20 cellular contexts compared by ENCODE assay signal in genomic region chr15:40380636-40381035, GRCh38. TPM values are rescaled to one million over a fixed set of nuclear protein-coding genes. Genes with fewer than 3 reads are reported as not detected.
DNase-seq lines count a peak whose midpoint lies in the region; ATAC-seq and TF ChIP-seq lines count a peak whose summit lies in the region.
"Had no signal": no experiment of that assay in that cellular context is flagged by ENCODE, and none has a peak within 500 bp of the region (broad histone marks: within the 10 kb centered on the region; RNA-seq: fewer than 3 reads in every experiment).

No MANE protein-coding gene starts in this region.

- peaks cover 8% of the 10 kb centered on the region for H3F3A ChIP-seq in SK-N-SH (replicated peaks; ENCODE audit: insufficient read depth)

- H3K27ac Mint-ChIP-seq in Calu3 (ENCODE audit: unreplicated experiment) = no peak overlapping the region

- TF ChIP-seq POLR2A in thyroid gland (IDR thresholded peaks at IDR 0.05) = no peak

- ATAC-seq in SK-N-SH treated with all-trans-retinoic acid at 6 μM for 48 hours (no peak), GM19035 (IDR thresholded peaks at IDR 0.05; ENCODE audit: unreplicated experiment) (no peak)

- H3K27me3 ChIP-seq in SK-N-SH (ENCODE audit: insufficient read depth) (no peaks in the 10 kb centered on the region), adipocyte (replicated peaks; ENCODE audit: control insufficient read depth, insufficient read depth, low read length) (no peaks in the 10 kb centered on the region), thyroid gland (no peaks in the 10 kb centered on the region)
- H3K27me3 ChIP-seq: BLaER1, Peyer's patch had no signal

- H3K4me3 Mint-ChIP-seq in Calu3 (ENCODE audit: low read depth, unreplicated experiment) = no peak overlapping the region

- intact Hi-C loops in thyroid gland (cut with DNase I) (no loop called here), Calu3 (cut with micrococcal nuclease; ENCODE audit: unreplicated experiment) (no loop called here)

- H3K27me3 Mint-ChIP-seq in Calu3 (ENCODE audit: unreplicated experiment) = no peaks in the 10 kb centered on the region
- H3K27me3 Mint-ChIP-seq: CD8-positive, alpha-beta memory T cell had no signal

- peak overlapping the region; percentile 46 for H3K4me2 ChIP-seq in SK-N-SH
- H3K4me2 ChIP-seq: BLaER1 had no signal

- H3K9me3 ChIP-seq in SK-N-SH (no peaks in the 10 kb centered on the region), adipocyte (ENCODE audit: control insufficient read depth, low read length) (no peaks in the 10 kb centered on the region), thyroid gland (no peaks in the 10 kb centered on the region)
- H3K9me3 ChIP-seq: Peyer's patch had no signal

- TF ChIP-seq EP300 in SK-N-SH (IDR thresholded peaks at IDR 0.05; ENCODE audit: borderline replicate concordance in 1 of 2, low read depth in 1 of 2, low read length in 1 of 2) = no peak

- peak overlapping the region in 1 of 2 experiments; percentile 60; a peak in 2 of 4 replicates for H3K27ac ChIP-seq in SK-N-SH (ENCODE audit: low read depth in 2 of 2, low read length in 1 of 2)
- peak overlapping the region; percentile 92 to 96 (median 95) for H3K27ac ChIP-seq in thyroid gland
- H3K27ac ChIP-seq: 22Rv1, BLaER1, Peyer's patch had no signal

- H4K20me1 ChIP-seq in SK-N-SH (ENCODE audit: insufficient read depth) = no peaks in the 10 kb centered on the region
- H4K20me1 ChIP-seq: BLaER1 had no signal

- H3K4me1 ChIP-seq in SK-N-SH (ENCODE audit: control insufficient read depth in 1 of 2, insufficient read depth in 2 of 2, low read depth in 1 of 2, low read length in 1 of 2) (peaks cover 7 to 17% of the 10 kb centered on the region in 2 experiments; a peak in 3 of 4 replicates), adipocyte (ENCODE audit: control insufficient read depth, insufficient read depth, low read length) (peaks cover 37% of the 10 kb centered on the region), thyroid gland (peaks cover 44 to 72% of the 10 kb centered on the region in 2 donors)

- H3K79me2 ChIP-seq in SK-N-SH (ENCODE audit: insufficient read depth) = peaks cover 28% of the 10 kb centered on the region

- CTCF ChIA-PET in SK-N-SH (lab: Yijun Ruan, JAX) = interaction anchor here (1.5 kb wide), 1 partner anchor 36 kb away, joined by 4 read pairs; no protein-coding TSS in a partner anchor
- CTCF ChIA-PET in Calu3 (lab: Charles Lee) = no interaction called here

- 95% methylated on average over 10 of the region's 10 CpGs for WGBS in SK-N-SH (ENCODE audit: low lambda C conversion rate)
- WGBS in thyroid gland, 2 donors = 93 to 96% methylated on average over 10 of the region's 10 CpGs

- H3K4me3 ChIP-seq in SK-N-SH (ENCODE audit: low read depth in 2 of 2, low read length in 1 of 2) (no peak overlapping the region), adipocyte (ENCODE audit: low read length) (no peak overlapping the region), thyroid gland (replicated peaks in 1 of 3) (no peak overlapping the region)
- H3K4me3 ChIP-seq: BLaER1, Peyer's patch had no signal

- TF ChIP-seq CTCF in SK-N-SH (IDR thresholded peaks at IDR 0.05) (no peak), thyroid gland (IDR thresholded peaks at IDR 0.05) (no peak), Calu3 (IDR thresholded peaks at IDR 0.05; ENCODE audit: unreplicated experiment) (no peak)

- POLR2A ChIA-PET in SK-N-SH (lab: Yijun Ruan, JAX) = no interaction called here

- H3K4me1 Mint-ChIP-seq in Calu3 (ENCODE audit: low read depth, unreplicated experiment) = peaks cover 12% of the 10 kb centered on the region

- 0 out of 2 replicates have a peak overlapping the region, but pooled peaks have one; percentile 39 for H2AFZ ChIP-seq in SK-N-SH (ENCODE audit: low read depth)

- TF ChIP-seq RAD21 in SK-N-SH (IDR thresholded peaks at IDR 0.05; ENCODE audit: low read length) = no peak

- H3K36me3 Mint-ChIP-seq in Calu3 (ENCODE audit: insufficient read depth, unreplicated experiment) = peaks cover 17% of the 10 kb centered on the region

- no peaks in the 10 kb centered on the region for H3K36me3 ChIP-seq in SK-N-SH (replicated peaks in 1 of 2; ENCODE audit: control insufficient read depth in 1 of 2, insufficient read depth in 2 of 2, low read length in 1 of 2)
- no peaks in the 10 kb centered on the region for H3K36me3 ChIP-seq in adipocyte (ENCODE audit: control insufficient read depth, insufficient read depth, low read length, severe bottlenecking)
- no peaks in the 10 kb centered on the region for H3K36me3 ChIP-seq in thyroid gland

- BruUV-seq in Calu3 (replicated peaks; lab: Mats Ljungman, UMichigan) = no TSS peak

- no peak for DNase-seq in SK-N-SH
- no peak for DNase-seq in adipocyte (ENCODE audit: low read depth)
- DNase-seq in myocyte (ENCODE audit: low read depth) = peak; percentile 81
- DNase-seq in thyroid gland = no peak
- no peak for DNase-seq in activated CD4-positive, alpha-beta T cell treated with anti-CD3 and anti-CD28 coated beads for 4 hours
- no peak for DNase-seq in Calu3
- DNase-seq: CD8-positive, alpha-beta memory T cell; DND-41; GOT3; KG1; NCI-H1048; NCI-H146; NCI-H2081; NCI-H524; Peyer's patch; SIG-M5 had no signal

- no peak overlapping the region for H3K9ac ChIP-seq in SK-N-SH
- peak overlapping the region; percentile 71 for H3K9ac ChIP-seq in adipocyte (ENCODE audit: low read length)
- H3K9ac ChIP-seq: BLaER1 had no signal

- no peaks in the 10 kb centered on the region for H3K9me2 ChIP-seq in SK-N-SH

- H3K9me3 Mint-ChIP-seq in Calu3 (ENCODE audit: low read depth, unreplicated experiment) = no peaks in the 10 kb centered on the region
- H3K9me3 Mint-ChIP-seq: CD8-positive, alpha-beta memory T cell had no signal

TF ChIP-seq in SK-N-SH, 30 proteins besides CTCF, POLR2A, EP300 and RAD21 (continues in another document):
- TF ChIP-seq FOXM1 (IDR thresholded peaks at IDR 0.05; ENCODE audit: low read depth) (no peak), RFX5 (IDR thresholded peaks at IDR 0.05; ENCODE audit: low read length) (no peak), POLR2AphosphoS5 (IDR thresholded peaks at IDR 0.05; ENCODE audit: low read depth, low read length) (no peak)

TF ChIP-seq in SK-N-SH treated with all-trans-retinoic acid at 6 μM for 48 hours, 23 proteins besides CTCF, POLR2A, EP300 and RAD21 (continues in another document):
- TF ChIP-seq ZFP30 (CRISPR knock-in tag; IDR thresholded peaks at IDR 0.05) (no peak), PATZ1 (CRISPR knock-in tag; IDR thresholded peaks at IDR 0.05; ENCODE audit: borderline replicate concordance) (no peak)
- TF ChIP-seq, protein P1, sequence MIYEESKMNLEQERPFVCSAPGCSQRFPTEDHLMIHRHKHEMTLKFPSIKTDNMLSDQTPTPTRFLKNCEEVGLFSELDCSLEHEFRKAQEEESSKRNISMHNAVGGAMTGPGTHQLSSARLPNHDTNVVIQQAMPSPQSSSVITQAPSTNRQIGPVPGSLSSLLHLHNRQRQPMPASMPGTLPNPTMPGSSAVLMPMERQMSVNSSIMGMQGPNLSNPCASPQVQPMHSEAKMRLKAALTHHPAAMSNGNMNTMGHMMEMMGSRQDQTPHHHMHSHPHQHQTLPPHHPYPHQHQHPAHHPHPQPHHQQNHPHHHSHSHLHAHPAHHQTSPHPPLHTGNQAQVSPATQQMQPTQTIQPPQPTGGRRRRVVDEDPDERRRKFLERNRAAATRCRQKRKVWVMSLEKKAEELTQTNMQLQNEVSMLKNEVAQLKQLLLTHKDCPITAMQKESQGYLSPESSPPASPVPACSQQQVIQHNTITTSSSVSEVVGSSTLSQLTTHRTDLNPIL (CRISPR knock-in tag; IDR thresholded peaks at IDR 0.05; ENCODE audit: low read depth) = no peak

RNA-seq across cellular contexts. Expression of gene KNSTRN, which starts 1.9 kb away (rescaled TPM):
- polyA plus RNA-seq in SK-N-SH (2012; rRNA removed) = 25.5 and 29.5 TPM in 2 replicates
- polyA plus RNA-seq in SK-N-SH (2012; cell fraction: cytosol; rRNA removed) = 33.2 and 34.0 TPM in 2 replicates
- 15.8 and 23.6 TPM in 2 replicates for polyA plus RNA-seq in SK-N-SH (2012; cell fraction: nucleus; rRNA removed)
- total RNA-seq in myocyte = 72.4 and 72.8 TPM in 2 replicates
- polyA plus RNA-seq in myocyte (2012) = 21.8 TPM
- total RNA-seq in thyroid gland = 100 to 1,000 TPM; 216 to 342 (median 251) TPM
- total RNA-seq in Calu3 (2022) = 29.5 and 44.5 TPM in 2 replicates

RNA-seq across cellular contexts. Expression of gene DISP2, which starts 22.6 kb away (rescaled TPM):
- 0.08 and 0.12 TPM in 2 replicates for polyA plus RNA-seq in SK-N-SH (2012; rRNA removed)
- polyA plus RNA-seq in SK-N-SH (2012; cell fraction: cytosol; rRNA removed) = 0.09 and 0.26 TPM in 2 replicates
- 0.14 and 0.33 TPM in 2 replicates for polyA plus RNA-seq in SK-N-SH (2012; cell fraction: nucleus; rRNA removed)
- total RNA-seq in myocyte = 1.6 and 3.5 TPM in 2 replicates
- polyA plus RNA-seq in myocyte (2012) = 3.1 TPM
- total RNA-seq in thyroid gland = 1 to 10 TPM in 3 of 4 donors, under 1 TPM in 1; 0.81 to 5.9 (median 3.6) TPM
- total RNA-seq in Calu3 (2022) = 1.1 and 1.3 TPM in 2 replicates

RNA-seq across cellular contexts. Expression of gene IVD, which starts 25.0 kb away (rescaled TPM):
- polyA plus RNA-seq in SK-N-SH (2012; rRNA removed) = 54.2 and 73.8 TPM in 2 replicates
- 36.1 and 49.7 TPM in 2 replicates for polyA plus RNA-seq in SK-N-SH (2012; cell fraction: cytosol; rRNA removed)
- 81.3 and 112 TPM in 2 replicates for polyA plus RNA-seq in SK-N-SH (2012; cell fraction: nucleus; rRNA removed)
- total RNA-seq in myocyte = 57.0 and 69.3 TPM in 2 replicates
- polyA plus RNA-seq in myocyte (2012) = 64.4 TPM
- total RNA-seq in thyroid gland = 100 to 1,000 TPM; 393 to 723 (median 539) TPM
- 46.6 and 54.2 TPM in 2 replicates for total RNA-seq in Calu3 (2022)

RNA-seq across cellular contexts. Expression of gene PHGR1, which starts 29.8 kb away (rescaled TPM):
- polyA plus RNA-seq in SK-N-SH (2012; rRNA removed) = not detected in 2 replicates
- polyA plus RNA-seq in SK-N-SH (2012; cell fraction: cytosol; rRNA removed) = not detected in 2 replicates
- not detected in 2 replicates for polyA plus RNA-seq in SK-N-SH (2012; cell fraction: nucleus; rRNA removed)
- total RNA-seq in myocyte (not detected in 2 replicates), thyroid gland (not detected), Calu3 (2022) (not detected in 2 replicates)
- not detected for polyA plus RNA-seq in myocyte (2012)
- total RNA-seq: CD8-positive, alpha-beta memory T cell had no signal
- polyA plus RNA-seq: CD8-positive, alpha-beta memory T cell had no signal

RNA-seq across cellular contexts. Expression of gene CCDC9B, which starts 39.9 kb away (rescaled TPM):
- polyA plus RNA-seq in SK-N-SH (2012; rRNA removed) = 13.7 and 14.2 TPM in 2 replicates
- polyA plus RNA-seq in SK-N-SH (2012; cell fraction: cytosol; rRNA removed) = 10.4 and 12.0 TPM in 2 replicates
- polyA plus RNA-seq in SK-N-SH (2012; cell fraction: nucleus; rRNA removed) = 82.8 and 92.4 TPM in 2 replicates
- total RNA-seq in myocyte = 30.1 and 41.6 TPM in 2 replicates
- polyA plus RNA-seq in myocyte (2012) = 123 TPM
- total RNA-seq in thyroid gland = 100 to 1,000 TPM in 2 of 4 donors, 10 to 100 TPM in 2; 54.2 to 126 (median 97.5) TPM
- total RNA-seq in Calu3 (2022) = 85.6 and 102 TPM in 2 replicates
